Comparison of ENCODE assay signal across 8 cellular contexts in genomic region chr10:60444494-60445064, GRCh38. TPM values are rescaled to one million over a fixed set of nuclear protein-coding genes. Genes with fewer than 3 reads are reported as not detected.
A peak's percentile ranks its signal among the peaks of the same experiment; 100 is the strongest.
DNase-seq lines count a peak whose midpoint lies in the region; ATAC-seq and TF ChIP-seq lines count a peak whose summit lies in the region.

No MANE protein-coding gene starts in this region.

- no peaks in the 10 kb centered on the region for H3K36me3 ChIP-seq in right atrium auricular region
- H3K36me3 ChIP-seq in SU-DHL-6 (ENCODE audit: low read length) = no peaks in the 10 kb centered on the region

- H3K9me3 ChIP-seq in right atrium auricular region (no peaks in the 10 kb centered on the region), SU-DHL-6 (ENCODE audit: insufficient read depth, low read length) (no peaks in the 10 kb centered on the region)

- H3K4me3 ChIP-seq in right atrium auricular region (no peak overlapping the region), SU-DHL-6 (ENCODE audit: insufficient read depth, low read length, poor library complexity, severe bottlenecking) (no peak overlapping the region)

- no peaks in the 10 kb centered on the region for H3K9me2 ChIP-seq in SU-DHL-6 (replicated peaks; ENCODE audit: insufficient read depth, low read length)

- intact Hi-C loops in Right ventricle myocardium superior (cut with DNase I) = loop anchor here (5.0 kb wide), 1 partner anchor 203 kb away; no protein-coding TSS in a partner anchor

- no peak for DNase-seq in right atrium auricular region (ENCODE audit: low spot score)
- DNase-seq in Right ventricle myocardium superior = no peak
- peak; percentile 86 for DNase-seq in inferior parietal cortex (ENCODE audit: extremely low spot score)
- no peak for DNase-seq in HK-2 (ENCODE audit: unreplicated experiment)
- DNase-seq in SIG-M5 treated with dmso at 0.1 percent for 504 hours (lab: John Stamatoyannopoulos, UW; ENCODE audit: unreplicated experiment) = no peak
- no peak for DNase-seq in mesenteric fat pad (ENCODE audit: low spot score)

- H4K20me1 ChIP-seq in SU-DHL-6 (ENCODE audit: low read depth, low read length) = no peaks in the 10 kb centered on the region

- ATAC-seq in Right ventricle myocardium superior (ENCODE audit: poor library complexity) (no peak), HG03097 (IDR thresholded peaks at IDR 0.05; ENCODE audit: low FRiP score, unreplicated experiment) (no peak)

- H3K79me2 ChIP-seq in SU-DHL-6 (ENCODE audit: insufficient read depth, low read length) = no peaks in the 10 kb centered on the region

- peaks cover 0 to 18% of the 10 kb centered on the region in 2 donors for H3K4me1 ChIP-seq in right atrium auricular region

- H3K4me2 ChIP-seq in SU-DHL-6 (ENCODE audit: low read depth, low read length, poor library complexity, severe bottlenecking) = no peak overlapping the region

- H3F3A ChIP-seq in SU-DHL-6 (ENCODE audit: insufficient read depth) = peaks cover 3% of the 10 kb centered on the region; the same call in 1 of the 2 replicates

- peak; percentile 11 to 73 for TF ChIP-seq CTCF in right atrium auricular region (IDR thresholded peaks at IDR 0.05)
- peak; percentile 63 for TF ChIP-seq CTCF in SU-DHL-6 (IDR thresholded peaks at IDR 0.05; ENCODE audit: insufficient read depth, low read length, poor library complexity, severe bottlenecking)

- no peak overlapping the region for H3K27ac ChIP-seq in right atrium auricular region
- H3K27ac ChIP-seq in SU-DHL-6 (ENCODE audit: low read depth, low read length) = no peak overlapping the region

- no peak overlapping the region for H2AFZ ChIP-seq in SU-DHL-6 (ENCODE audit: low read depth, low read length, severe bottlenecking)

- no peak overlapping the region for H3K9ac ChIP-seq in SU-DHL-6 (ENCODE audit: low read length)

- no peaks in the 10 kb centered on the region for H3K27me3 ChIP-seq in right atrium auricular region
- H3K27me3 ChIP-seq in SU-DHL-6 (ENCODE audit: low read length) = no peaks in the 10 kb centered on the region

RNA-seq across cellular contexts. Expression of gene ANK3, which starts 54.9 kb away (rescaled TPM):
- total RNA-seq in right atrium auricular region = 100 to 1,000 TPM; 189 to 198 TPM
- 192 TPM for total RNA-seq in Right ventricle myocardium superior
- total RNA-seq in mesenteric fat pad = 3.8 TPM

Comparison
In these comparisons a context has a peak if more than half of its experiments do, and no peak if none do; other contexts are left out.
1. RNA of gene ANK3, which starts 54.9 kb away (total RNA-seq): 189 to 198 TPM in right atrium auricular region and 192 TPM in Right ventricle myocardium superior (single experiment); 3.8 TPM in mesenteric fat pad (single experiment); every median in the first group is over 10 times any median in the second.